8 cellular contexts compared by ENCODE assay signal in genomic region chr2:223941579-223942277, GRCh38. TPM values are rescaled to one million over a fixed set of nuclear protein-coding genes. Genes with fewer than 3 reads are reported as not detected.
DNase-seq lines count a peak whose midpoint lies in the region; ATAC-seq lines count a peak whose summit lies in the region.

No MANE protein-coding gene starts in this region.

- no peaks in the 10 kb centered on the region for H3K9me3 ChIP-seq in CD4-positive, CD25-positive, alpha-beta regulatory T cell (ENCODE audit: control insufficient read depth in 2 of 2, low read length in 2 of 2)
- no peaks in the 10 kb centered on the region for H3K9me3 ChIP-seq in trophoblast cell (ENCODE audit: insufficient read depth, low read depth, low read length)

- no peak overlapping the region for H2BK120ac ChIP-seq in trophoblast cell (ENCODE audit: insufficient read depth, low read length, poor library complexity)

- peaks cover 16% of the 10 kb centered on the region for H3K79me2 ChIP-seq in trophoblast cell (ENCODE audit: control insufficient read depth, insufficient read depth, low read length, poor library complexity)

- no peak overlapping the region for H4K12ac ChIP-seq in trophoblast cell (ENCODE audit: low read depth, low read length)

- H3K4me1 ChIP-seq in CD4-positive, CD25-positive, alpha-beta regulatory T cell (ENCODE audit: control insufficient read depth, insufficient read depth, low read length, poor library complexity, severe bottlenecking): peaks cover 55% of the 10 kb centered on the region
- H3K4me1 ChIP-seq in trophoblast cell (ENCODE audit: control insufficient read depth in 1 of 2, insufficient read depth in 2 of 2, low read length in 2 of 2): no peaks in the 10 kb centered on the region

- H3K18ac ChIP-seq in trophoblast cell (ENCODE audit: low read length): peak overlapping the region; percentile 20

- H2AFZ ChIP-seq in trophoblast cell (ENCODE audit: insufficient read depth, low read length, poor library complexity): no peak overlapping the region

- H2BK12ac ChIP-seq in trophoblast cell (ENCODE audit: low read length): no peak overlapping the region

- peak; percentile 36 to 41 for ATAC-seq in CD4-positive, CD25-positive, alpha-beta regulatory T cell (ENCODE audit: low read depth in 2 of 2)
- ATAC-seq in GM21447 (IDR thresholded peaks at IDR 0.05; ENCODE audit: unreplicated experiment): peak; percentile 43

- peak overlapping the region; percentile 66 to 87 (median 76) for H3K4me3 Mint-ChIP-seq in CD4-positive, CD25-positive, alpha-beta regulatory T cell

- H3K79me1 ChIP-seq in trophoblast cell (ENCODE audit: low read length): peaks cover 10% of the 10 kb centered on the region

- H3K9ac ChIP-seq in trophoblast cell (ENCODE audit: low read length): no peak overlapping the region

- H3K36me3 Mint-ChIP-seq in CD4-positive, CD25-positive, alpha-beta regulatory T cell: peaks cover 10% of the 10 kb centered on the region

- H3K4me1 Mint-ChIP-seq in CD4-positive, CD25-positive, alpha-beta regulatory T cell: peaks cover 29 to 72% (median 59%) of the 10 kb centered on the region in 4 donors

- no peaks in the 10 kb centered on the region for H3K27me3 ChIP-seq in CD4-positive, CD25-positive, alpha-beta regulatory T cell (ENCODE audit: control insufficient read depth, insufficient read depth, low read length)
- H3K27me3 ChIP-seq in trophoblast cell (ENCODE audit: insufficient read depth, low read length): no peaks in the 10 kb centered on the region

- no peak overlapping the region for H3K14ac ChIP-seq in trophoblast cell (ENCODE audit: low read length)

- peaks cover 5% of the 10 kb centered on the region for H3K27me3 Mint-ChIP-seq in CD4-positive, CD25-positive, alpha-beta regulatory T cell

- no peak overlapping the region for H4K91ac ChIP-seq in trophoblast cell (ENCODE audit: low read depth, low read length)

- H3K4me3 ChIP-seq in CD4-positive, CD25-positive, alpha-beta regulatory T cell (ENCODE audit: low read depth, low read length): peak overlapping the region; percentile 43
- no peak overlapping the region for H3K4me3 ChIP-seq in trophoblast cell (ENCODE audit: low read depth, low read length)

- WGBS in trophoblast cell (ENCODE audit: extremely low coverage, insufficient coverage, insufficient read length): no CpG with 5 or more reads among the region's 12 CpGs

- H3K27ac ChIP-seq in CD4-positive, CD25-positive, alpha-beta regulatory T cell (ENCODE audit: insufficient read depth, low read length, poor library complexity, severe bottlenecking): no peak overlapping the region
- no peak overlapping the region for H3K27ac ChIP-seq in trophoblast cell (ENCODE audit: low read depth, low read length)

- H3K23ac ChIP-seq in trophoblast cell (ENCODE audit: low read length): no peak overlapping the region

- H3K4me2 ChIP-seq in trophoblast cell (ENCODE audit: low read length): no peak overlapping the region

- peak overlapping the region; percentile 43 for H3K4ac ChIP-seq in trophoblast cell (ENCODE audit: low read depth, low read length)

- DNase-seq in CD4-positive, CD25-positive, alpha-beta regulatory T cell: peak in 2 of 3 donors; percentile 21 to 89
- DNase-seq in HS-5 (ENCODE audit: low read depth) (peak; percentile 88), amniotic epithelial cell (ENCODE audit: low read depth) (peak; percentile 92), trophoblast cell (no peak), NCI-H2081 (lab: John Stamatoyannopoulos, UW) (no peak), NCI-H1105 (lab: John Stamatoyannopoulos, UW) (no peak), GF-D8 (lab: John Stamatoyannopoulos, UW) (no peak)

- peaks cover 0 to 3% (median 2%) of the 10 kb centered on the region in 7 donors for H3K9me3 Mint-ChIP-seq in CD4-positive, CD25-positive, alpha-beta regulatory T cell

- H2BK5ac ChIP-seq in trophoblast cell (ENCODE audit: low read depth, low read length, poor library complexity): no peak overlapping the region

- H3K36me3 ChIP-seq in CD4-positive, CD25-positive, alpha-beta regulatory T cell (ENCODE audit: control insufficient read depth, insufficient read depth, low read length): no peaks in the 10 kb centered on the region
- H3K36me3 ChIP-seq in trophoblast cell (ENCODE audit: control insufficient read depth in 1 of 2, insufficient read depth in 2 of 2, low read length in 2 of 2): no peaks in the 10 kb centered on the region

- H3K27ac Mint-ChIP-seq in CD4-positive, CD25-positive, alpha-beta regulatory T cell: peak overlapping the region; percentile 7 to 90 (median 72)

- H4K8ac ChIP-seq in trophoblast cell (ENCODE audit: low read depth, low read length): no peak overlapping the region

- H2AK5ac ChIP-seq in trophoblast cell (ENCODE audit: low read length): no peak overlapping the region

RNA-seq across cellular contexts. Expression of gene WDFY1, which starts 3.4 kb away (rescaled TPM):
- total RNA-seq in CD4-positive, CD25-positive, alpha-beta regulatory T cell: 67.1 TPM
- 10 to 100 TPM; 24.9 to 37.7 (median 26.0) TPM for polyA plus RNA-seq in CD4-positive, CD25-positive, alpha-beta regulatory T cell
- polyA plus RNA-seq in trophoblast cell (2013): 27.3 and 28.3 TPM in 2 replicates

RNA-seq across cellular contexts. Expression of gene MRPL44, which starts 15.5 kb away (rescaled TPM):
- 27.4 TPM for total RNA-seq in CD4-positive, CD25-positive, alpha-beta regulatory T cell
- 10 to 100 TPM; 36.6 to 46.5 (median 41.8) TPM for polyA plus RNA-seq in CD4-positive, CD25-positive, alpha-beta regulatory T cell
- polyA plus RNA-seq in trophoblast cell (2013): 28.2 and 28.9 TPM in 2 replicates

Comparison
In these comparisons a context has a peak if more than half of its experiments do, and no peak if none do; other contexts are left out.
1. DNase-seq: peak in CD4-positive, CD25-positive, alpha-beta regulatory T cell (2 of 3), HS-5 (single experiment) and amniotic epithelial cell (single experiment); none in trophoblast cell (0 of 2), NCI-H2081 (0 of 2), NCI-H1105 (single experiment) and GF-D8 (single experiment).